8 cellular contexts compared by ENCODE assay signal in the genomic region with DNA sequence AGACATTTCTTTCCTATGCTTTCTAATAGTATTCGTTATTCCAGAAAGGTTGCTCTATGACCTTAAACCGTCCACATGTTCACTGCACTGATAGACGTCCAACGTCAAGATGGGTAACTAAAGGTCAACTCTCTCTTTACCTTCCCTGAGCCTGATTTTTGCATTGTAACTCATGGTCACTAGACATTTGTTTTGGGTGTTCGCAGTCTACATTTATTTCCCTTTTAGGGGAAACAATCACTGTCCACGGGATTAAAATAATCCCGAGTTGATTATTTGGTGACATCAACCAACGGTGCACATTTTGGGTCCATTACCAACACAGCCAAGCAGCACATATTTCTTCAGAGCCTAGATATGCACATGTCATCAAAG. TPM values are rescaled to one million over a fixed set of nuclear protein-coding genes. Genes with fewer than 3 reads are reported as not detected.
DNase-seq lines count a peak whose midpoint lies in the region; ATAC-seq and TF ChIP-seq lines count a peak whose summit lies in the region.

No MANE protein-coding gene starts in this region.

- peak overlapping the region; percentile 88 for H3K27ac Mint-ChIP-seq in activated naive CD8-positive, alpha-beta T cell treated with anti-CD3 and anti-CD28 coated beads, Interleukin-2, amount 10 ng/mL, durations not matched to agents 7 days and 5 days

- no peak for TF ChIP-seq POLR2A in thyroid gland (IDR thresholded peaks at IDR 0.05)

- H3K9me3 ChIP-seq in HAP-1: no peaks in the 10 kb centered on the region
- no peaks in the 10 kb centered on the region for H3K9me3 ChIP-seq in thyroid gland

- intact Hi-C loops in left colon (cut with DNase I, micrococcal nuclease): loop anchor here in 1 of 2 donors (5.0 kb wide), 1 partner anchor 57 kb away; the partner anchor contains the start of gene CYP2U1
- intact Hi-C loops in thyroid gland (cut with DNase I): loop anchor here (10.0 kb wide), 1 partner anchor 54 kb away; the partner anchor contains the start of gene CYP2U1

- H3K27me3 ChIP-seq in HAP-1 (ENCODE audit: low read depth): no peaks in the 10 kb centered on the region
- H3K27me3 ChIP-seq in thyroid gland: no peaks in the 10 kb centered on the region

- peak overlapping the region in 1 of 3 donors; percentile 86 for H3K27ac ChIP-seq in thyroid gland

- ATAC-seq in activated naive CD8-positive, alpha-beta T cell treated with anti-CD3 and anti-CD28 coated beads, Interleukin-2, amount 10 ng/mL, durations not matched to agents 7 days and 5 days (ENCODE audit: low read depth): no peak
- ATAC-seq in left colon (peak; percentile 23), HG02938 (IDR thresholded peaks at IDR 0.05; ENCODE audit: unreplicated experiment) (no peak), HG02763 (IDR thresholded peaks at IDR 0.05; ENCODE audit: unreplicated experiment) (no peak)

- no peak for DNase-seq in AG10803 (ENCODE audit: low read depth)
- no peak for DNase-seq in HAP-1 (ENCODE audit: low spot score in 2 of 2)
- DNase-seq in activated naive CD8-positive, alpha-beta T cell treated with anti-CD3 and anti-CD28 coated beads, Interleukin-2, amount 10 ng/mL, durations not matched to agents 7 days and 5 days: no peak
- DNase-seq in left colon: no peak
- no peak for DNase-seq in thyroid gland
- no peak for DNase-seq in SKM-1 treated with dmso at 0.1 percent for 144 hours (lab: John Stamatoyannopoulos, UW; ENCODE audit: unreplicated experiment)

- H3K4me3 Mint-ChIP-seq in activated naive CD8-positive, alpha-beta T cell treated with anti-CD3 and anti-CD28 coated beads, Interleukin-2, amount 10 ng/mL, durations not matched to agents 7 days and 5 days: peak overlapping the region; percentile 94

- H3K4me1 ChIP-seq in HAP-1 (peaks cover 29% of the 10 kb centered on the region), thyroid gland (peaks cover 3 to 37% of the 10 kb centered on the region in 2 donors)

- in situ Hi-C loops in HAP-1 (cut with MboI; ENCODE audit: low sequenced_read_pairs): no loop called here

- H3K4me1 Mint-ChIP-seq in activated naive CD8-positive, alpha-beta T cell treated with anti-CD3 and anti-CD28 coated beads, Interleukin-2, amount 10 ng/mL, durations not matched to agents 7 days and 5 days: peaks cover 30% of the 10 kb centered on the region

- H3K4me3 ChIP-seq in AG10803 (ENCODE audit: low read length) (peak overlapping the region; percentile 91), HAP-1 (peak overlapping the region; percentile 70), thyroid gland (replicated peaks in 1 of 3) (peak overlapping the region; percentile 14 to 84 (median 17))

- no peaks in the 10 kb centered on the region for H3K9me3 Mint-ChIP-seq in activated naive CD8-positive, alpha-beta T cell treated with anti-CD3 and anti-CD28 coated beads, Interleukin-2, amount 10 ng/mL, durations not matched to agents 7 days and 5 days

- peaks cover 3% of the 10 kb centered on the region for H3K36me3 Mint-ChIP-seq in activated naive CD8-positive, alpha-beta T cell treated with anti-CD3 and anti-CD28 coated beads, Interleukin-2, amount 10 ng/mL, durations not matched to agents 7 days and 5 days

- H3K36me3 ChIP-seq in HAP-1 (replicated peaks): no peaks in the 10 kb centered on the region
- no peaks in the 10 kb centered on the region for H3K36me3 ChIP-seq in thyroid gland

- TF ChIP-seq CTCF in AG10803 (conservative IDR thresholded peaks at IDR 0.05; ENCODE audit: low read length) (no peak), thyroid gland (IDR thresholded peaks at IDR 0.05) (no peak)

- POLR2A ChIA-PET in activated naive CD8-positive, alpha-beta T cell treated with anti-CD3 and anti-CD28 coated beads, Interleukin-2, amount 10 ng/mL, durations not matched to agents 7 days and 5 days (lab: Charles Lee): no interaction called here

- no peaks in the 10 kb centered on the region for H3K27me3 Mint-ChIP-seq in activated naive CD8-positive, alpha-beta T cell treated with anti-CD3 and anti-CD28 coated beads, Interleukin-2, amount 10 ng/mL, durations not matched to agents 7 days and 5 days

- WGBS in thyroid gland, 2 donors: 16% methylated on average over 8 of the region's 8 CpGs

RNA-seq across cellular contexts. Expression of gene HADH, which starts 0.5 kb away (rescaled TPM):
- total RNA-seq in activated naive CD8-positive, alpha-beta T cell treated with anti-CD3 and anti-CD28 coated beads, Interleukin-2, amount 10 ng/mL, durations not matched to agents 7 days and 5 days: 10 to 100 TPM; 45.3 to 46.6 TPM
- total RNA-seq in left colon (100 to 1,000 TPM; 145 to 147 TPM), thyroid gland (10 to 100 TPM; 32.7 to 60.4 (median 50.9) TPM)

RNA-seq across cellular contexts. Expression of gene CYP2U1, which starts 57.8 kb away (rescaled TPM):
- total RNA-seq in activated naive CD8-positive, alpha-beta T cell treated with anti-CD3 and anti-CD28 coated beads, Interleukin-2, amount 10 ng/mL, durations not matched to agents 7 days and 5 days: 1 to 10 TPM; 5.3 to 5.4 TPM
- total RNA-seq in left colon (1 to 10 TPM; 2.8 to 4.0 TPM), thyroid gland (10 to 100 TPM in 2 of 4 donors, 1 to 10 TPM in 2; 7.0 to 13.4 (median 8.7) TPM)

Comparison
In these comparisons a context has a peak if more than half of its experiments do, and no peak if none do; other contexts are left out.
1. H3K4me3 ChIP-seq: peak in every context shown above with its lines; median percentile 91 in AG10803; 70 in HAP-1; 17 in thyroid gland.